Comparison of ENCODE assay signal across 1 cellular context in the genomic region with DNA sequence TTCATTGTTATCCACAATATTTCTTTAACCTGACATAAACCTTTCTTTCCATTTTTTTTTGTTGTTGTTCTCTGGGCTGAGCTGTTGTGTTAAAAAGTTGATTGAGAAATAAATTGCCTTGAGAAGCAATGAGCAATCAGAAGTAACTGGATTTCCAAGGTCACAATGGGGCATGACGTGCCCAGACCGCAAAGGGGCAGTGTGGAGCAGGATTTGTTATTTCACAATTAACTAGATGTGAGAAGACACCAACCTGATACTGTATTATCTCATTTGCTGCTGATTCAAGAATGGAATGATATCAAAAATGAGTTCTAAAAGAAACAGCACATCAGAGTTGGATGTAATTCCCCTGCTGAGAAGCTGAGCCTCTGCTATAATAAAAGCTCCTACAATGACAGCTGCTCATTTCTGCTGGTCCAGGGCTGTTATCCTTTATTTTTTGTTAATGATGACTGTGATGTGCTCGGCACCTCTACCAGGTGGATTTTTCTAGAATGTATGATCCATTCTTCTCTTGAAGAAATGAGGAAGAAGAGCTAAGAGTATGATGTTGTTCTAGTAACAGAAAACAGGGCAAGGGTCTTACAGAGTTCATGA.
TF ChIP-seq lines count a peak whose summit lies in the region.

No MANE protein-coding gene starts in this region.

TF ChIP-seq in H1, 55 proteins besides CTCF, POLR2A, EP300 and RAD21 (continued from another document):
- peak; percentile 70; the same call in 1 of the 2 replicates for TF ChIP-seq CEBPB (IDR thresholded peaks at IDR 0.05; ENCODE audit: low read depth, low read length)
